13 cellular contexts compared by ENCODE assay signal in genomic region chr2:104871566-104872033, GRCh38. TPM values are rescaled to one million over a fixed set of nuclear protein-coding genes. Genes with fewer than 3 reads are reported as not detected.
DNase-seq lines count a peak whose midpoint lies in the region; ATAC-seq and TF ChIP-seq lines count a peak whose summit lies in the region.
"Had no signal": no experiment of that assay in that cellular context is flagged by ENCODE, and none has a peak within 500 bp of the region (broad histone marks: within the 10 kb centered on the region; RNA-seq: fewer than 3 reads in every experiment).

No MANE protein-coding gene starts in this region.

- H3K36me3 ChIP-seq in ACC112 (ENCODE audit: insufficient read depth, low read length) (no peaks in the 10 kb centered on the region), HEK293 (ENCODE audit: control insufficient read depth in 2 of 2, insufficient read depth in 1 of 2, low read length in 2 of 2) (no peaks in the 10 kb centered on the region)

- CTCF ChIA-PET in HEK293 (lab: Yijun Ruan, JAX) = no interaction called here
- CTCF ChIA-PET in activated CD4-positive, alpha-beta memory T cell treated with anti-CD3 and anti-CD28 coated beads for 36 hours (lab: Charles Lee) = no interaction called here

- no peaks in the 10 kb centered on the region for H3K9me3 ChIP-seq in HEK293 (ENCODE audit: control insufficient read depth, insufficient read depth, low read depth, low read length)

- peaks cover 0 to 2% (median 0%) of the 10 kb centered on the region in 3 donors for H3K36me3 Mint-ChIP-seq in naive thymus-derived CD8-positive, alpha-beta T cell
- no peaks in the 10 kb centered on the region for H3K36me3 Mint-ChIP-seq in activated CD4-positive, alpha-beta memory T cell treated with anti-CD3 and anti-CD28 coated beads for 36 hours

- H3K4me3 ChIP-seq in ACC112 (ENCODE audit: low read depth, low read length) = peak overlapping the region; percentile 80
- peak overlapping the region; percentile 42 for H3K4me3 ChIP-seq in HEK293 (ENCODE audit: low read depth, low read length)
- peak overlapping the region; percentile 47 to 82 (median 71) for H3K4me3 ChIP-seq in dorsolateral prefrontal cortex

- POLR2A ChIA-PET in HEK293 (lab: Yijun Ruan, JAX) = interaction anchor here (1.4 to 1.5 kb wide), 2 partner anchors 18 to 22 kb away, joined by 3 to 6 read pairs; partner anchors contain the start of gene POU3F3
- POLR2A ChIA-PET in naive thymus-derived CD8-positive, alpha-beta T cell (lab: Charles Lee) = no interaction called here
- POLR2A ChIA-PET in activated CD4-positive, alpha-beta memory T cell treated with anti-CD3 and anti-CD28 coated beads for 36 hours (lab: Charles Lee) = no interaction called here

- TF ChIP-seq CTCF in HEK293 (tag by site-specific recombination; IDR thresholded peaks at IDR 0.05) = no peak
- TF ChIP-seq CTCF in dorsolateral prefrontal cortex (IDR thresholded peaks at IDR 0.05 in 54 of 56, conservative IDR thresholded peaks at IDR 0.05 in 2 of 56; ENCODE audit: low read depth in 1 of 56, partially characterized antibody in 56 of 56) = peak in 1 of 56 donors; percentile 9

- no peaks in the 10 kb centered on the region for H3K79me2 ChIP-seq in ACC112 (ENCODE audit: control insufficient read depth, insufficient read depth, low read length, unreplicated experiment)

- intact Hi-C loops in dorsolateral prefrontal cortex (cut with DNase I) = loop anchor here (5.0 to 10.0 kb wide), 8 partner anchors 71 to 917 kb away; partner anchors contain the start of gene MRPS9 (in 1 of the 2)
- intact Hi-C loops in activated CD4-positive, alpha-beta memory T cell treated with anti-CD3 and anti-CD28 coated beads for 36 hours (cut with micrococcal nuclease) = no loop called here
- intact Hi-C loops in sciatic nerve (cut with DNase I) = no loop called here

- H3K27ac ChIP-seq in ACC112 (ENCODE audit: low read depth, low read length) (no peak overlapping the region), HEK293 (ENCODE audit: extremely low read depth, low read depth, low read length) (peak overlapping the region; percentile 81), dorsolateral prefrontal cortex (peak overlapping the region in 57 of 59 donors; percentile 75 to 99 (median 96))
- H3K27ac ChIP-seq: epithelial cell of prostate, RWPE1, skin epidermis had no signal

- H3K4me3 Mint-ChIP-seq in naive thymus-derived CD8-positive, alpha-beta T cell = peak overlapping the region in 7 of 10 donors; percentile 20 to 60 (median 48)
- H3K4me3 Mint-ChIP-seq in activated CD4-positive, alpha-beta memory T cell treated with anti-CD3 and anti-CD28 coated beads for 36 hours = no peak overlapping the region

- H3K4me1 Mint-ChIP-seq in naive thymus-derived CD8-positive, alpha-beta T cell = peaks cover 0 to 14% (median 11%) of the 10 kb centered on the region in 4 donors
- peaks cover 12% of the 10 kb centered on the region for H3K4me1 Mint-ChIP-seq in activated CD4-positive, alpha-beta memory T cell treated with anti-CD3 and anti-CD28 coated beads for 36 hours (ENCODE audit: low read depth)

- H3K4me1 ChIP-seq in ACC112 (ENCODE audit: control insufficient read depth, insufficient read depth, low read length, unreplicated experiment) (peaks cover 6% of the 10 kb centered on the region), HEK293 (ENCODE audit: control insufficient read depth, insufficient read depth, low read length) (peaks cover 4% of the 10 kb centered on the region; the same call in 1 of the 2 replicates)

- peak in 1 of 10 donors; percentile 68 for DNase-seq in dorsolateral prefrontal cortex
- no peak for DNase-seq in naive thymus-derived CD8-positive, alpha-beta T cell
- no peak for DNase-seq in activated CD4-positive, alpha-beta memory T cell treated with anti-CD3 and anti-CD28 coated beads for 36 hours
- no peak for DNase-seq in sciatic nerve (ENCODE audit: low spot score)

- H3K27me3 ChIP-seq in ACC112 (ENCODE audit: insufficient read depth, low read length) (peaks cover 65% of the 10 kb centered on the region), dorsolateral prefrontal cortex (peaks cover 0 to 8% (median 0%) of the 10 kb centered on the region in 45 donors)

- H3K9me3 Mint-ChIP-seq in naive thymus-derived CD8-positive, alpha-beta T cell = no peaks in the 10 kb centered on the region
- no peaks in the 10 kb centered on the region for H3K9me3 Mint-ChIP-seq in activated CD4-positive, alpha-beta memory T cell treated with anti-CD3 and anti-CD28 coated beads for 36 hours

- no peak for ATAC-seq in naive thymus-derived CD8-positive, alpha-beta T cell
- ATAC-seq in GM18511 (IDR thresholded peaks at IDR 0.05; ENCODE audit: unreplicated experiment) (no peak), sciatic nerve (no peak), HG03159 (IDR thresholded peaks at IDR 0.05; ENCODE audit: unreplicated experiment) (no peak)

- peaks cover 36 to 88% (median 59%) of the 10 kb centered on the region in 5 donors for H3K27me3 Mint-ChIP-seq in naive thymus-derived CD8-positive, alpha-beta T cell
- H3K27me3 Mint-ChIP-seq in activated CD4-positive, alpha-beta memory T cell treated with anti-CD3 and anti-CD28 coated beads for 36 hours = peaks cover 64% of the 10 kb centered on the region

- no peak overlapping the region for H2AFZ ChIP-seq in ACC112 (ENCODE audit: low read length, unreplicated experiment)

- H3K27ac Mint-ChIP-seq in naive thymus-derived CD8-positive, alpha-beta T cell = peak overlapping the region in 1 of 10 donors; percentile 40
- H3K27ac Mint-ChIP-seq in activated CD4-positive, alpha-beta memory T cell treated with anti-CD3 and anti-CD28 coated beads for 36 hours = no peak overlapping the region

TF ChIP-seq in HEK293, 187 proteins besides CTCF, POLR2A, EP300 and RAD21:
- TF ChIP-seq ZNF341 (tag by site-specific recombination; IDR thresholded peaks at IDR 0.05; ENCODE audit: low read depth) = peak; percentile 22; the same call in 1 of the 2 replicates
- TF ChIP-seq ZNF211 (tag by site-specific recombination; IDR thresholded peaks at IDR 0.05; ENCODE audit: low read depth) = no peak
- TF ChIP-seq ZNF274 (IDR thresholded peaks at IDR 0.05; ENCODE audit: low read length) = no peak
- TF ChIP-seq ZNF274 (tag by site-specific recombination; IDR thresholded peaks at IDR 0.05; ENCODE audit: borderline replicate concordance) = no peak
- no peak for TF ChIP-seq ZNF623 (tag by site-specific recombination; IDR thresholded peaks at IDR 0.05)

RNA-seq across cellular contexts. Expression of gene POU3F3, which starts 17.7 kb away (rescaled TPM):
- total RNA-seq in dorsolateral prefrontal cortex = 100 to 1,000 TPM in 4 of 120 experiments, 10 to 100 TPM in 116; 43.0 to 120 (median 66.2) TPM
- total RNA-seq in naive thymus-derived CD8-positive, alpha-beta T cell = not detected
- not detected for polyA plus RNA-seq in naive thymus-derived CD8-positive, alpha-beta T cell
- total RNA-seq in activated CD4-positive, alpha-beta memory T cell treated with anti-CD3 and anti-CD28 coated beads for 36 hours = not detected
- not detected for total RNA-seq in sciatic nerve
- total RNA-seq: NCI-H460 had no signal
- polyA plus RNA-seq: BJ had no signal

Comparison
In these comparisons a context has a peak if more than half of its experiments do, and no peak if none do; other contexts are left out.
1. RNA of gene POU3F3, which starts 17.7 kb away (total RNA-seq): 43.0 to 120 TPM in dorsolateral prefrontal cortex; not detected in naive thymus-derived CD8-positive, alpha-beta T cell, not detected in activated CD4-positive, alpha-beta memory T cell treated with anti-CD3 and anti-CD28 coated beads for 36 hours and not detected in sciatic nerve (single experiment); every median in the first group is over 10 times any median in the second.
2. intact Hi-C loops: an anchor here in dorsolateral prefrontal cortex (5.0 to 10.0 kb wide); none called in activated CD4-positive, alpha-beta memory T cell treated with anti-CD3 and anti-CD28 coated beads for 36 hours and sciatic nerve.
3. Peak in every context shown above with its lines, with median percentiles within 50 percentile points of each other: H3K4me3 ChIP-seq.